Comparison of ENCODE assay signal across 8 cellular contexts in the genomic region with DNA sequence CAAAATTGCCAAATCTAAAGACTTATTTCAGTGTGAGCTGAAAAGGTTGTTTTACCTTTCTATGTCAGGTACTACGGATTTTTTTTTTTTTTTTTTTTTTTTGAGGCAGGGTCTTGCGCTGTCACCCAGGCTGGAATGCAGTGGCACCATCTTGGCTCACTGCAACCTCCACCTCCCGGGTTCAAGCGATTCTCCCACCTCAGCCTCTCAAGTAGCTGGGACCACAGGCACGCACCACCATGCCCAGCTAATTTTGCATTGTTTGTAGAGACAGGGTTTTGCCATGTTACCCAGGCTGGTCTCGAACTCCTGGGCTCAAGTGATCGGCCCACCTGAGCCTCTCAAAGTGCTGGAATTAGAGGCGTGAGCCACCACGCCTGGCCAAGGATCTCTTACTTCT. TPM values are rescaled to one million over a fixed set of nuclear protein-coding genes. Genes with fewer than 3 reads are reported as not detected.
A peak's percentile ranks its signal among the peaks of the same experiment; 100 is the strongest.
DNase-seq lines count a peak whose midpoint lies in the region; ATAC-seq, FAIRE-seq and TF ChIP-seq lines count a peak whose summit lies in the region.
"Not testable (repeated sequence)": the region's sequence is repeated elsewhere in the genome, so short reads cannot be mapped to it uniquely, and the experiment has no call there.

No MANE protein-coding gene starts in this region.

- TF ChIP-seq RAD21 in A549 (conservative IDR thresholded peaks at IDR 0.05 in 1 of 2, IDR thresholded peaks at IDR 0.05 in 1 of 2): not testable (repeated sequence)

- POLR2A ChIA-PET in A549 (lab: Yijun Ruan, JAX): interaction anchor here (1.6 kb wide), 1 partner anchor 17 kb away, joined by 10 read pairs; a partner anchor contains a TSS
- POLR2A ChIA-PET in activated CD4-positive, alpha-beta T cell treated with anti-CD3 and anti-CD28 coated beads for 36 hours (lab: Charles Lee): interaction anchor here (1.3 to 1.9 kb wide), 3 partner anchors 13 to 17 kb away, joined by 3 to 10 read pairs (median 7); a partner anchor contains a TSS

- 89% methylated on average over 5 of the region's 9 CpGs for WGBS in A549 (ENCODE audit: missing lambda C conversion rate)

- H3K27ac ChIP-seq in A549; keratinocyte (ENCODE audit: control insufficient read depth, insufficient read depth, low read length): not testable (repeated sequence)
- H3K27ac ChIP-seq in osteoblast (ENCODE audit: low read depth, low read length): peak overlapping the region; percentile 90

- H3K4me3 Mint-ChIP-seq in activated CD4-positive, alpha-beta T cell treated with anti-CD3 and anti-CD28 coated beads for 36 hours: peak overlapping the region; percentile 92
- peak overlapping the region; percentile 93 for H3K4me3 Mint-ChIP-seq in activated naive CD8-positive, alpha-beta T cell treated with anti-CD3 and anti-CD28 coated beads, Interleukin-2, amount 50 U/mL, for 24 hours
- peak overlapping the region; percentile 95 for H3K4me3 Mint-ChIP-seq in endothelial cell (ENCODE audit: unreplicated experiment)

- not testable (repeated sequence) for ATAC-seq in A549; activated CD4-positive, alpha-beta T cell treated with anti-CD3 and anti-CD28 coated beads for 36 hours; activated naive CD8-positive, alpha-beta T cell treated with anti-CD3 and anti-CD28 coated beads, Interleukin-2, amount 50 U/mL, for 24 hours

- not testable (repeated sequence) for H3K36me3 ChIP-seq in Loucy (ENCODE audit: insufficient read depth, low read length)
- H3K36me3 ChIP-seq in keratinocyte (ENCODE audit: control insufficient read depth in 2 of 2, extremely low read depth in 1 of 2, insufficient read depth in 2 of 2, low read length in 2 of 2) (peaks cover 0 to 15% of the 10 kb centered on the region in 2 experiments), osteoblast (ENCODE audit: insufficient read depth, low read length) (peaks cover 14% of the 10 kb centered on the region)

- H3K9me2 ChIP-seq in Loucy (replicated peaks; ENCODE audit: low read depth, low read length): not testable (repeated sequence)

- H3K4me1 Mint-ChIP-seq in activated CD4-positive, alpha-beta T cell treated with anti-CD3 and anti-CD28 coated beads for 36 hours: peaks cover 52% of the 10 kb centered on the region
- peaks cover 50% of the 10 kb centered on the region for H3K4me1 Mint-ChIP-seq in activated naive CD8-positive, alpha-beta T cell treated with anti-CD3 and anti-CD28 coated beads, Interleukin-2, amount 50 U/mL, for 24 hours
- peaks cover 34% of the 10 kb centered on the region for H3K4me1 Mint-ChIP-seq in endothelial cell (ENCODE audit: unreplicated experiment)

- intact Hi-C loops in activated CD4-positive, alpha-beta T cell treated with anti-CD3 and anti-CD28 coated beads for 36 hours (cut with DNase I, micrococcal nuclease): loop anchor here (5.0 kb wide), 2 partner anchors 1247 to 1548 kb away; a partner anchor contains a TSS

- CTCF ChIA-PET in A549 (lab: Yijun Ruan, JAX): interaction anchor here (0.6 kb wide), 1 partner anchor 1446 kb away, joined by 3 read pairs; no protein-coding TSS in a partner anchor
- CTCF ChIA-PET in activated CD4-positive, alpha-beta T cell treated with anti-CD3 and anti-CD28 coated beads for 36 hours (lab: Charles Lee): not testable (repeated sequence)

- peaks cover 43% of the 10 kb centered on the region for H3K36me3 Mint-ChIP-seq in activated CD4-positive, alpha-beta T cell treated with anti-CD3 and anti-CD28 coated beads for 36 hours (ENCODE audit: low read depth)
- peaks cover 38% of the 10 kb centered on the region for H3K36me3 Mint-ChIP-seq in activated naive CD8-positive, alpha-beta T cell treated with anti-CD3 and anti-CD28 coated beads, Interleukin-2, amount 50 U/mL, for 24 hours (ENCODE audit: low read depth)
- H3K36me3 Mint-ChIP-seq in endothelial cell (ENCODE audit: low read depth, unreplicated experiment): peaks cover 17% of the 10 kb centered on the region

- not testable (repeated sequence) for TF ChIP-seq EP300 in A549 (IDR thresholded peaks at IDR 0.05)

- H3K9ac ChIP-seq in Loucy (ENCODE audit: low read depth, low read length, poor library complexity, severe bottlenecking): peak overlapping the region; percentile 88
- not testable (repeated sequence) for H3K9ac ChIP-seq in keratinocyte (ENCODE audit: control insufficient read depth, extremely low read depth, insufficient read depth, low read length)

- H3K4me3 ChIP-seq in A549: peak overlapping the region; percentile 77; the same call in 1 of the 3 replicates
- peak overlapping the region; percentile 99 for H3K4me3 ChIP-seq in GM08714 (ENCODE audit: low read length)
- H3K4me3 ChIP-seq in Loucy (ENCODE audit: low read length, poor library complexity, severe bottlenecking): peak overlapping the region; percentile 97
- not testable (repeated sequence) for H3K4me3 ChIP-seq in keratinocyte (ENCODE audit: control insufficient read depth in 2 of 3, extremely low read depth in 1 of 3, insufficient read depth in 2 of 3, low read depth in 1 of 3, low read length in 3 of 3)
- peak overlapping the region; percentile 90 for H3K4me3 ChIP-seq in osteoblast (ENCODE audit: insufficient read depth, low read length)

- H3K9me3 Mint-ChIP-seq in activated CD4-positive, alpha-beta T cell treated with anti-CD3 and anti-CD28 coated beads for 36 hours (ENCODE audit: low read depth); activated naive CD8-positive, alpha-beta T cell treated with anti-CD3 and anti-CD28 coated beads, Interleukin-2, amount 50 U/mL, for 24 hours; endothelial cell (ENCODE audit: unreplicated experiment): not testable (repeated sequence)

- FAIRE-seq in A549 (lab: Jason Lieb, UNC); keratinocyte (lab: Jason Lieb, UNC): not testable (repeated sequence)

- dilution Hi-C loops in keratinocyte (cut with MboI; ENCODE audit: extremely low pct_ligation_motif_present, low sequenced_read_pairs): not testable (repeated sequence)

- H3K27me3 Mint-ChIP-seq in activated CD4-positive, alpha-beta T cell treated with anti-CD3 and anti-CD28 coated beads for 36 hours; activated naive CD8-positive, alpha-beta T cell treated with anti-CD3 and anti-CD28 coated beads, Interleukin-2, amount 50 U/mL, for 24 hours: not testable (repeated sequence)
- peaks cover 11% of the 10 kb centered on the region for H3K27me3 Mint-ChIP-seq in endothelial cell (ENCODE audit: unreplicated experiment)

- not testable (repeated sequence) for TF ChIP-seq POLR2A in A549 (IDR thresholded peaks at IDR 0.05; ENCODE audit: low read length)

- not testable (repeated sequence) for TF ChIP-seq CTCF in A549 (IDR thresholded peaks at IDR 0.05); Loucy (conservative IDR thresholded peaks at IDR 0.05; ENCODE audit: low read length); endothelial cell (IDR thresholded peaks at IDR 0.05; ENCODE audit: unreplicated experiment); keratinocyte (optimal IDR thresholded peaks at IDR 0.05 in 1 of 3, IDR thresholded peaks at IDR 0.05 in 1 of 3, conservative IDR thresholded peaks at IDR 0.05 in 1 of 3; ENCODE audit: extremely low read depth in 1 of 3, insufficient read depth in 2 of 3, low read length in 3 of 3); osteoblast (IDR thresholded peaks at IDR 0.05; ENCODE audit: extremely low read depth, low read depth, low read length)

- peaks cover 27% of the 10 kb centered on the region; the same call in 2 of the 3 replicates for H3K4me1 ChIP-seq in A549
- peaks cover 53% of the 10 kb centered on the region for H3K4me1 ChIP-seq in Loucy (ENCODE audit: insufficient read depth, low read length, poor library complexity, severe bottlenecking)
- peaks cover 15% of the 10 kb centered on the region for H3K4me1 ChIP-seq in keratinocyte (ENCODE audit: control insufficient read depth, extremely low read depth, insufficient read depth, low read length)
- not testable (repeated sequence) for H3K4me1 ChIP-seq in osteoblast (ENCODE audit: insufficient read depth, low read length)

- H3K9me3 ChIP-seq in A549; Loucy (ENCODE audit: insufficient read depth, low read depth, low read length); keratinocyte (ENCODE audit: control insufficient read depth, low read depth, low read length); osteoblast (ENCODE audit: low read depth, low read length): not testable (repeated sequence)

- peak overlapping the region; percentile 97 for H3K27ac Mint-ChIP-seq in activated CD4-positive, alpha-beta T cell treated with anti-CD3 and anti-CD28 coated beads for 36 hours
- peak overlapping the region; percentile 72 for H3K27ac Mint-ChIP-seq in activated naive CD8-positive, alpha-beta T cell treated with anti-CD3 and anti-CD28 coated beads, Interleukin-2, amount 50 U/mL, for 24 hours
- H3K27ac Mint-ChIP-seq in endothelial cell (ENCODE audit: unreplicated experiment): peak overlapping the region; percentile 33

- H2AFZ ChIP-seq in Loucy (ENCODE audit: low read length); keratinocyte (ENCODE audit: control insufficient read depth, low read length); osteoblast (ENCODE audit: low read length): not testable (repeated sequence)

- H4K20me1 ChIP-seq in Loucy (ENCODE audit: insufficient read depth, low read length, poor library complexity, severe bottlenecking) (peaks cover 54% of the 10 kb centered on the region), osteoblast (ENCODE audit: insufficient read depth, low read length) (peaks cover 12% of the 10 kb centered on the region)
- H4K20me1 ChIP-seq in keratinocyte (ENCODE audit: control insufficient read depth, extremely low read depth, insufficient read depth, low read length): not testable (repeated sequence)

- H3K9me1 ChIP-seq in keratinocyte (ENCODE audit: control insufficient read depth, extremely low read depth, insufficient read depth, low read length): not testable (repeated sequence)

- peaks cover 78% of the 10 kb centered on the region for H3K79me2 ChIP-seq in Loucy (ENCODE audit: insufficient read depth, low read length)
- H3K79me2 ChIP-seq in keratinocyte (ENCODE audit: control insufficient read depth, insufficient read depth, low read length): peaks cover 64% of the 10 kb centered on the region
- peaks cover 71% of the 10 kb centered on the region for H3K79me2 ChIP-seq in osteoblast (ENCODE audit: insufficient read depth, low read length)

- H3F3A ChIP-seq in Loucy (ENCODE audit: low read depth): not testable (repeated sequence)

- DNase-seq in A549 (ENCODE audit: low read depth in 1 of 2, low spot score in 1 of 2); activated CD4-positive, alpha-beta T cell treated with anti-CD3 and anti-CD28 coated beads for 36 hours; activated naive CD8-positive, alpha-beta T cell treated with anti-CD3 and anti-CD28 coated beads, Interleukin-2, amount 50 U/mL, for 24 hours; endothelial cell (ENCODE audit: low spot score); keratinocyte (ENCODE audit: low read depth, low spot score); osteoblast (ENCODE audit: insufficient read length, low spot score, missing footprints): not testable (repeated sequence)

- H3K4me2 ChIP-seq in A549 (peak overlapping the region; percentile 87), Loucy (ENCODE audit: low read depth, low read length, poor library complexity, severe bottlenecking) (peak overlapping the region; percentile 93), keratinocyte (ENCODE audit: control insufficient read depth, extremely low read depth, insufficient read depth, low read depth, low read length) (peak overlapping the region; percentile 81), osteoblast (ENCODE audit: insufficient read depth, low read length) (peak overlapping the region; percentile 99)

- H3K27me3 ChIP-seq in Loucy (ENCODE audit: insufficient read depth, low read length, poor library complexity, severe bottlenecking); keratinocyte (ENCODE audit: control insufficient read depth, extremely low read depth, insufficient read depth, low read length); osteoblast (ENCODE audit: insufficient read depth, low read length): not testable (repeated sequence)

RNA-seq across cellular contexts. Expression of a gene that starts 1.7 kb away (rescaled TPM):
- polyA plus RNA-seq in A549 (2011; rRNA removed) (17.0 and 22.6 TPM in 2 replicates), A549 (2017; fragmentation: RNase III; extraction: RNeasy Plus Mini Kit Qiagen cat#74134 plus additional on column Dnase treatment) (14.3 to 15.0 TPM (median 15.0 TPM) in 3 replicates), keratinocyte (12.4 to 19.0 TPM (median 13.0 TPM) in 3 replicates)
- 4.7 and 5.2 TPM in 2 replicates for polyA plus RNA-seq in A549 (2012; cell fraction: cytosol; rRNA removed)
- 2.7 and 4.2 TPM in 2 replicates for polyA plus RNA-seq in A549 (2012; cell fraction: nucleus; rRNA removed)
- 7.5 and 10.1 TPM in 2 replicates for polyA minus RNA-seq in A549 (2011; rRNA and poly(A)+ RNA removed)
- 10 to 100 TPM; 16.8 to 19.9 TPM for total RNA-seq in activated CD4-positive, alpha-beta T cell treated with anti-CD3 and anti-CD28 coated beads for 36 hours
- total RNA-seq in endothelial cell (ENCODE audit: unreplicated experiment) (42.2 TPM), osteoblast (17.4 and 18.8 TPM in 2 replicates)
- polyA plus RNA-seq in keratinocyte (2011; ENCODE audit: low read depth): 14.7 TPM
- polyA plus RNA-seq in keratinocyte (2011; cell fraction: cytosol; rRNA removed): 10.1 and 19.8 TPM in 2 replicates
- 8.5 and 12.0 TPM in 2 replicates for polyA plus RNA-seq in keratinocyte (2011; cell fraction: nucleus; rRNA removed)
- 7.6 and 14.6 TPM in 2 replicates for polyA plus RNA-seq in keratinocyte (2012; ENCODE audit: low replicate concordance)
- polyA minus RNA-seq in keratinocyte: 1.9 to 13.6 TPM (median 8.4 TPM) in 3 replicates
- polyA minus RNA-seq in keratinocyte (2011; cell fraction: cytosol; rRNA and poly(A)+ RNA removed): 8.4 TPM
- polyA minus RNA-seq in keratinocyte (2011; cell fraction: nucleus; rRNA and poly(A)+ RNA removed): 3.8 and 8.8 TPM in 2 replicates

RNA-seq across cellular contexts. Expression of a gene that starts 17.9 kb away (rescaled TPM):
- 20.7 and 29.2 TPM in 2 replicates for polyA plus RNA-seq in A549 (2011; rRNA removed)
- 9.0 and 10.1 TPM in 2 replicates for polyA plus RNA-seq in A549 (2012; cell fraction: cytosol; rRNA removed)
- polyA plus RNA-seq in A549 (2012; cell fraction: nucleus; rRNA removed): 5.5 and 5.9 TPM in 2 replicates
- 14.3 to 17.2 TPM (median 15.5 TPM) in 3 replicates for polyA plus RNA-seq in A549 (2017; fragmentation: RNase III; extraction: RNeasy Plus Mini Kit Qiagen cat#74134 plus additional on column Dnase treatment)
- 5.5 and 6.3 TPM in 2 replicates for polyA minus RNA-seq in A549 (2011; rRNA and poly(A)+ RNA removed)
- total RNA-seq in activated CD4-positive, alpha-beta T cell treated with anti-CD3 and anti-CD28 coated beads for 36 hours: 10 to 100 TPM; 48.7 to 57.3 TPM
- total RNA-seq in endothelial cell (ENCODE audit: unreplicated experiment): 9.4 TPM
- polyA plus RNA-seq in keratinocyte: 1.8 to 9.0 TPM (median 7.6 TPM) in 3 replicates
- 1.5 TPM for polyA plus RNA-seq in keratinocyte (2011; ENCODE audit: low read depth)
- 1.6 and 4.0 TPM in 2 replicates for polyA plus RNA-seq in keratinocyte (2011; cell fraction: cytosol; rRNA removed)
- 1.5 and 2.9 TPM in 2 replicates for polyA plus RNA-seq in keratinocyte (2011; cell fraction: nucleus; rRNA removed)
- 1.3 and 6.7 TPM in 2 replicates for polyA plus RNA-seq in keratinocyte (2012; ENCODE audit: low replicate concordance)
- 0.26 to 3.9 TPM (median 1.1 TPM) in 3 replicates for polyA minus RNA-seq in keratinocyte
- polyA minus RNA-seq in keratinocyte (2011; cell fraction: cytosol; rRNA and poly(A)+ RNA removed): 1.5 TPM
- polyA minus RNA-seq in keratinocyte (2011; cell fraction: nucleus; rRNA and poly(A)+ RNA removed): 0.74 and 1.8 TPM in 2 replicates
- 6.5 and 8.5 TPM in 2 replicates for total RNA-seq in osteoblast

Comparison
In these comparisons a context has a peak if more than half of its experiments do, and no peak if none do; other contexts are left out.
1. H3K27ac Mint-ChIP-seq: peak in every context shown above with its lines; median percentile 97 in activated CD4-positive, alpha-beta T cell treated with anti-CD3 and anti-CD28 coated beads for 36 hours; 72 in activated naive CD8-positive, alpha-beta T cell treated with anti-CD3 and anti-CD28 coated beads, Interleukin-2, amount 50 U/mL, for 24 hours; 33 in endothelial cell.